8 cellular contexts compared by ENCODE assay signal in the genomic region with DNA sequence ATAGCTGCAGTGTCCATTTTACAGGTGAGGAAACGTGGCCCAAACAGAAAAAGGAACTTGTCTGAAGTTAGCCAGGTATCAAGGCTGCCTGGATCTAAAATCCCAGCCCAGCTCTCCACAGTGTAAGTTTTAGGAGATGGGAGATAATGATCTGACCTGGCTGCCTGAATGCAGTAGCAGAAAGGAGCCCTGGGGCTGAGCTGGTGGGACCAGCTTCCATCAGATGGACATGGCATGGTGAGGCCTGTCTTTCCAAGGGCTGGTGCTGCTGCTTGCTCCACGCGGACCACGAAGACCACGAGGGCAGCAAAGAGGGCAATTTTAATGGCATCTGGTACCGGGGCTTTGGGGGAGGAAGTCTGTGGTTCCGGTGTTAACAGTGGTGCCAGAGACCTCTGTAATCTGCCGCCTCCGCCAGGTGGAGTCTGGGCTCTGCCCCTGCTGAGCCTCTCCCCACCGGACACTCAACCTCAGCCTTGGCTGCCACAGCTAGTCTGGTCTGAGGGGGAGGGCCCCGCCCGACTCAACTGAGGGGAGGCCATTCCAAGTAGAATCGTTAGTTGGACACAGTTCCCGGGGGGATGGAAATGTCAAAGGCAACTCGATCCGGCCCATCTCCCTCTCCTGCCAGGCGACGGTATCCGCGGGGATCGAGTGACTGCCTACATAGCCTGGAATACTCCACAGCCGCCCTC. TPM values are rescaled to one million over a fixed set of nuclear protein-coding genes. Genes with fewer than 3 reads are reported as not detected.
DNase-seq lines count a peak whose midpoint lies in the region; FAIRE-seq and TF ChIP-seq lines count a peak whose summit lies in the region.

No MANE protein-coding gene starts in this region.

- intact Hi-C loops in A673 (cut with micrococcal nuclease; ENCODE audit: unreplicated experiment) (loop anchor here (5.0 kb wide), 1 partner anchor 124 kb away; no protein-coding TSS in a partner anchor), esophagus muscularis mucosa (cut with DNase I) (loop anchor here (5.0 kb wide), 1 partner anchor 119 kb away; no protein-coding TSS in a partner anchor)

- H3K4me1 ChIP-seq in A673 (ENCODE audit: insufficient read depth, low read length, poor library complexity, severe bottlenecking) (peaks cover 25% of the 10 kb centered on the region), esophagus muscularis mucosa (peaks cover 28 to 79% (median 56%) of the 10 kb centered on the region in 4 donors), mucosa of stomach (ENCODE audit: control insufficient read depth, insufficient read depth, low read length) (peaks cover 45% of the 10 kb centered on the region), tibial nerve (peaks cover 0 to 44% (median 29%) of the 10 kb centered on the region in 4 donors)

- TF ChIP-seq EP300 in esophagus muscularis mucosa (IDR thresholded peaks at IDR 0.05) (no peak), tibial nerve (IDR thresholded peaks at IDR 0.05) (no peak)

- peak overlapping the region; percentile 79 for H3K9ac ChIP-seq in mucosa of stomach (ENCODE audit: low read length)

- no peaks in the 10 kb centered on the region for H3K9me3 ChIP-seq in A673 (ENCODE audit: low read depth, low read length, poor library complexity, severe bottlenecking)
- no peaks in the 10 kb centered on the region for H3K9me3 ChIP-seq in esophagus muscularis mucosa
- no peaks in the 10 kb centered on the region for H3K9me3 ChIP-seq in mucosa of stomach (ENCODE audit: control insufficient read depth, low read length)
- H3K9me3 ChIP-seq in tibial nerve: peaks cover 0 to 6% (median 0%) of the 10 kb centered on the region in 4 donors

- TF ChIP-seq POLR2A in esophagus muscularis mucosa (IDR thresholded peaks at IDR 0.05; ENCODE audit: low read depth) (no peak), tibial nerve (IDR thresholded peaks at IDR 0.05) (no peak)

- CTCF ChIA-PET in A673 (lab: Charles Lee): no interaction called here

- peak; percentile 75 for FAIRE-seq in GM18507 (lab: Jason Lieb, UNC)

- TF ChIP-seq CTCF in A673 (conservative IDR thresholded peaks at IDR 0.05; ENCODE audit: low read depth, low read length) (no peak), esophagus muscularis mucosa (IDR thresholded peaks at IDR 0.05) (peak; percentile 14 to 34 (median 19)), tibial nerve (IDR thresholded peaks at IDR 0.05) (no peak)

- BruUV-seq in A673 (replicated peaks; lab: Mats Ljungman, UMichigan): no TSS peak

- DNase-seq in A673 (ENCODE audit: low spot score): peak; percentile 37
- peak; percentile 39 for DNase-seq in GM18507 (ENCODE audit: extremely low spot score, insufficient read length, low read depth)
- peak; percentile 77 for DNase-seq in NCI-H146 (lab: John Stamatoyannopoulos, UW)
- peak; percentile 44 for DNase-seq in activated CD8-positive, alpha-beta memory T cell treated with anti-CD3 and anti-CD28 coated beads, Interleukin-2, amount 50 U/mL, for 4 hours
- DNase-seq in esophagus muscularis mucosa (ENCODE audit: extremely low spot score): peak; percentile 92
- DNase-seq in tibial nerve (ENCODE audit: low spot score in 2 of 2): no peak
- no peak for DNase-seq in NCI-H1694 (lab: John Stamatoyannopoulos, UW)

- 15% methylated on average over 11 of the region's 22 CpGs for WGBS in esophagus muscularis mucosa
- 20 to 40% methylated on average over 7 to 19 of the region's 22 CpGs for WGBS in tibial nerve, 2 donors

- H3K27me3 ChIP-seq in A673 (replicated peaks; ENCODE audit: insufficient read depth, low read depth, low read length, poor library complexity): no peaks in the 10 kb centered on the region
- peaks cover 0 to 7% (median 0%) of the 10 kb centered on the region in 4 donors for H3K27me3 ChIP-seq in esophagus muscularis mucosa
- H3K27me3 ChIP-seq in mucosa of stomach (ENCODE audit: control insufficient read depth, insufficient read depth, low read length): no peaks in the 10 kb centered on the region
- peaks cover 0 to 25% of the 10 kb centered on the region in 2 donors for H3K27me3 ChIP-seq in tibial nerve

- POLR2A ChIA-PET in A673 (lab: Charles Lee; ENCODE audit: low non-redundant PET): no interaction called here

- H3K4me3 ChIP-seq in A673 (ENCODE audit: low read depth, low read length, poor library complexity, severe bottlenecking) (peak overlapping the region; percentile 67), esophagus muscularis mucosa (peak overlapping the region; percentile 66 to 85 (median 80)), mucosa of stomach (ENCODE audit: low read length) (peak overlapping the region; percentile 61), tibial nerve (peak overlapping the region; percentile 42 to 76 (median 62))

- peak overlapping the region; percentile 60 for H3K27ac ChIP-seq in A673 (ENCODE audit: low read depth, low read length, poor library complexity, severe bottlenecking)
- peak overlapping the region; percentile 79 to 88 (median 84) for H3K27ac ChIP-seq in esophagus muscularis mucosa (replicated peaks in 1 of 4)
- peak overlapping the region in 3 of 4 donors; percentile 69 to 84 (median 84) for H3K27ac ChIP-seq in tibial nerve

- H3K36me3 ChIP-seq in A673 (ENCODE audit: insufficient read depth, low read length, poor library complexity, severe bottlenecking) (no peaks in the 10 kb centered on the region), esophagus muscularis mucosa (peaks cover 0 to 16% (median 15%) of the 10 kb centered on the region in 4 donors), mucosa of stomach (ENCODE audit: control insufficient read depth, insufficient read depth, low read length) (no peaks in the 10 kb centered on the region), tibial nerve (peaks cover 0 to 14% (median 0%) of the 10 kb centered on the region in 3 donors)

RNA-seq across cellular contexts. Expression of a gene that starts 0.7 kb away (rescaled TPM):
- total RNA-seq in A673 (2021) (7.8 and 7.9 TPM in 2 replicates), esophagus muscularis mucosa (10 to 100 TPM in 2 of 4 donors, 1 to 10 TPM in 2; 7.8 to 27.2 (median 15.4) TPM), tibial nerve (1 to 10 TPM; 4.8 to 9.0 (median 6.9) TPM)

RNA-seq across cellular contexts. Expression of a gene that starts 46.7 kb away (rescaled TPM):
- total RNA-seq in A673 (2021) (19.1 and 25.3 TPM in 2 replicates), esophagus muscularis mucosa (10 to 100 TPM; 15.0 to 45.3 (median 23.0) TPM), tibial nerve (10 to 100 TPM; 14.1 to 55.5 (median 25.4) TPM)

RNA-seq across cellular contexts. Expression of a gene that starts 47.0 kb away (rescaled TPM):
- total RNA-seq in A673 (2021) (10.6 and 11.6 TPM in 2 replicates), esophagus muscularis mucosa (1 to 10 TPM in 1 of 4 donors, under 1 TPM in 3; 0.42 to 1.5 (median 0.62) TPM), tibial nerve (1 to 10 TPM in 3 of 4 donors, under 1 TPM in 1; 0.59 to 1.9 (median 1.5) TPM)

Comparison
In these comparisons a context has a peak if more than half of its experiments do, and no peak if none do; other contexts are left out.
1. DNase-seq: peak in A673 (single experiment), GM18507 (single experiment), NCI-H146 (single experiment), activated CD8-positive, alpha-beta memory T cell treated with anti-CD3 and anti-CD28 coated beads, Interleukin-2, amount 50 U/mL, for 4 hours (single experiment) and esophagus muscularis mucosa (single experiment); none in tibial nerve (0 of 2) and NCI-H1694 (single experiment).
2. CTCF ChIP-seq: peak in esophagus muscularis mucosa (3 of 3); none in A673 (single experiment) and tibial nerve (0 of 5).
3. Peak in every context shown above with its lines, with median percentiles within 50 percentile points of each other: H3K27ac ChIP-seq and H3K4me3 ChIP-seq.